10 cellular contexts compared by ENCODE assay signal in the genomic region with DNA sequence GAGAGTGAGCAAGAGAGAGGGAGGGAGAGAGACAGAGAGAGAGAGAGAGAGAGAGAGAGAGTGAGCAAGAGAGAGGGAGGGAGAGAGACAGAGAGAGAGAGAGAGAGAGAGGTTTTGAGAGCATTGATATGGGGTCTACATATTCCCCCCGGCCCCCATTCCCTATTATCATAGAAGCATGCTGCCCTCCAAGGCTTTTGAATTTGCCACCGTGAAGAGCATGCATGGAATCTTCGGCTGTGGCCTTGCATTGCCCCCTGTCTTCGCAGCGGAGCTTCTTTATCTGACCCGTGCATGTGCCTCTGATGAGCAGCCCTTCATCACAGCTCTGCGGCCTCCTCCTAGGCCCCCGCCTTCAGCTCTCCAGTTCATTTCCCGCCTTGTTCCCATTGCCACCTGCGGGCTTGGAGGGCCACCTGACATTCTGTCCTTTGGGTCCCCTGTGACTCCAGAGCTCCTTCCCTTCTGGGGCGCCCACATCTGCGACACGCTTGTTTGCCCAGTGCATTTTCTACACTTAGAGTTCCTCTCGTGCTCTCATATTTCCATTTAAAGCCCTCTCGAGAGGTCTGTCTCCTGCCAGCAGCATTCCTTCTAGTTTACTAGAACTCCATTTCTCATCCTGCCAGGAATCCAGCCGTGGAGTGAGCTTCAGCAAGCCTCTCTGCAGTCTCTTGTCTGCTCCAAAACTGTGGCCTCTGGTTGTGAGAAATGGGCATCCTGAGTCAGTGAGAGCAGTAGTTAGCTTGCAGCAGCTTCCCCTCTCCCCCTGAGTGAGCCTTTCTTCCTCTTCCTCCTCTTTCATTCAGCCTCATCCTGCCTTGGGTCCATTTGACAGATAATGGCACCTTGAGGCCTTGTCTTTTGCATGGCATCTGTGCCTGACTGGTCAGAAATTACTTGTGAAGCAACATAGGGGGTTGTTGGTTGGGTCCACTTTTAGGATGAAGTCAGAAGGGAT. TPM values are rescaled to one million over a fixed set of nuclear protein-coding genes. Genes with fewer than 3 reads are reported as not detected.
DNase-seq lines count a peak whose midpoint lies in the region; ATAC-seq and TF ChIP-seq lines count a peak whose summit lies in the region.
"Had no signal": no experiment of that assay in that cellular context is flagged by ENCODE, and none has a peak within 500 bp of the region (broad histone marks: within the 10 kb centered on the region; RNA-seq: fewer than 3 reads in every experiment).

No MANE protein-coding gene starts in this region.

- ATAC-seq in Panc1 = peak; percentile 43; the same call in 1 of the 2 replicates
- ATAC-seq in heart right ventricle = peak; percentile 49 to 86 (median 74)
- ATAC-seq in HG02798 (IDR thresholded peaks at IDR 0.05; ENCODE audit: poor library complexity, unreplicated experiment) = no peak
- no peak for ATAC-seq in HG03571 (IDR thresholded peaks at IDR 0.05; ENCODE audit: unreplicated experiment)
- no peak for ATAC-seq in body of pancreas
- no peak for ATAC-seq in GM19452 (IDR thresholded peaks at IDR 0.05; ENCODE audit: unreplicated experiment)

- DNase-seq in GM03348 (ENCODE audit: low spot score) (peak; percentile 81), Panc1 (ENCODE audit: low read depth, low spot score) (no peak), heart right ventricle (peak in 1 of 2 donors; percentile 59), body of pancreas (no peak)
- DNase-seq: activated T-cell treated with anti-CD3 and anti-CD28 coated beads, Interleukin-2, amount 50 U/mL, for 1 hour; NCI-H774 had no signal

- TF ChIP-seq CTCF in Panc1 (IDR thresholded peaks at IDR 0.05) = no peak
- TF ChIP-seq CTCF in heart right ventricle (IDR thresholded peaks at IDR 0.05) = peak in 2 of 9 donors; percentile 36
- no peak for TF ChIP-seq CTCF in body of pancreas (IDR thresholded peaks at IDR 0.05)

- no peaks in the 10 kb centered on the region for H3K9me3 ChIP-seq in Panc1 (ENCODE audit: control insufficient read depth, insufficient read depth, low read depth, low read length)
- H3K9me3 ChIP-seq in heart right ventricle = no peaks in the 10 kb centered on the region
- H3K9me3 ChIP-seq in skeletal muscle tissue (ENCODE audit: control insufficient read depth in 3 of 3, low read length in 3 of 3) = no peaks in the 10 kb centered on the region
- no peaks in the 10 kb centered on the region for H3K9me3 ChIP-seq in body of pancreas

- BruUV-seq in Panc1 (replicated peaks; lab: Mats Ljungman, UMichigan) = no TSS peak

- CTCF ChIA-PET in Panc1 (lab: Charles Lee) = no interaction called here

- H3K4me1 ChIP-seq in Panc1 (ENCODE audit: control insufficient read depth, insufficient read depth, low read length) = no peaks in the 10 kb centered on the region
- peaks cover 9 to 92% (median 43%) of the 10 kb centered on the region in 9 donors for H3K4me1 ChIP-seq in heart right ventricle
- peaks cover 26 to 40% (median 27%) of the 10 kb centered on the region in 3 donors for H3K4me1 ChIP-seq in skeletal muscle tissue (ENCODE audit: control insufficient read depth in 3 of 3, insufficient read depth in 3 of 3, low read length in 3 of 3)
- H3K4me1 ChIP-seq in body of pancreas = peaks cover 21% of the 10 kb centered on the region

- H3K27me3 ChIP-seq in Panc1 (ENCODE audit: control insufficient read depth, insufficient read depth, low read length) = no peaks in the 10 kb centered on the region
- no peaks in the 10 kb centered on the region for H3K27me3 ChIP-seq in heart right ventricle
- H3K27me3 ChIP-seq in skeletal muscle tissue (ENCODE audit: control insufficient read depth in 3 of 3, insufficient read depth in 3 of 3, low read length in 3 of 3) = no peaks in the 10 kb centered on the region
- H3K27me3 ChIP-seq in body of pancreas = no peaks in the 10 kb centered on the region

- peak overlapping the region; percentile 30 to 65 (median 45) for H3K9ac ChIP-seq in skeletal muscle tissue (ENCODE audit: low read depth in 1 of 3, low read length in 3 of 3)

- no peak overlapping the region for H3K27ac ChIP-seq in Panc1 (ENCODE audit: low read length)
- H3K27ac ChIP-seq in heart right ventricle = peak overlapping the region; percentile 70 to 87 (median 80)
- peak overlapping the region; percentile 69 for H3K27ac ChIP-seq in skeletal muscle tissue (ENCODE audit: low read depth, low read length)
- peak overlapping the region in 2 of 4 donors; percentile 26 to 34 for H3K27ac ChIP-seq in body of pancreas

- intact Hi-C loops in Panc1 (cut with micrococcal nuclease; ENCODE audit: unreplicated experiment) = no loop called here
- intact Hi-C loops in heart right ventricle (cut with DNase I) = no loop called here
- intact Hi-C loops in body of pancreas (cut with DNase I) = no loop called here

- POLR2A ChIA-PET in Panc1 (lab: Charles Lee) = no interaction called here

- H3K36me3 ChIP-seq in Panc1 (ENCODE audit: control insufficient read depth, insufficient read depth, low read length) (no peaks in the 10 kb centered on the region), heart right ventricle (peaks cover 0 to 30% (median 0%) of the 10 kb centered on the region in 9 donors), skeletal muscle tissue (ENCODE audit: control insufficient read depth in 3 of 3, insufficient read depth in 3 of 3, low read length in 3 of 3) (no peaks in the 10 kb centered on the region), body of pancreas (replicated peaks in 1 of 2; ENCODE audit: insufficient read depth in 1 of 2, low read depth in 2 of 2) (no peaks in the 10 kb centered on the region)

- H3K4me3 ChIP-seq in Panc1 (ENCODE audit: low read depth in 2 of 2, low read length in 2 of 2) (no peak overlapping the region), heart right ventricle (no peak overlapping the region), skeletal muscle tissue (ENCODE audit: low read length in 3 of 3) (peak overlapping the region in 1 of 3 donors; percentile 42), body of pancreas (no peak overlapping the region)

- no peak for TF ChIP-seq POLR2A in body of pancreas (IDR thresholded peaks at IDR 0.05)

- in situ Hi-C loops in Panc1 (cut with HindIII; ENCODE audit: low pct_unique_long_range_greater_than_20kb, low sequenced_read_pairs) = no loop called here

- 35 to 44% methylated on average over 16 of the region's 16 CpGs for WGBS in heart right ventricle, 2 donors
- WGBS in body of pancreas, 2 donors = 78 to 81% methylated on average over 16 of the region's 16 CpGs

RNA-seq across cellular contexts. Expression of a gene that starts 25.3 kb away (rescaled TPM):
- total RNA-seq in Panc1 (2021; ENCODE audit: unreplicated experiment) (90.0 TPM), heart right ventricle (100 to 1,000 TPM; 116 to 188 (median 148) TPM), skeletal muscle tissue (28.2 TPM), body of pancreas (10 to 100 TPM; 60.6 to 65.1 TPM)
- 13.9 TPM for polyA plus RNA-seq in Panc1 (2012; ENCODE audit: insufficient read length)
- 10 to 100 TPM in 1 of 2 donors, 1 to 10 TPM in 1; 8.5 to 12.9 TPM for polyA plus RNA-seq in heart right ventricle

Comparison
In these comparisons a context has a peak if more than half of its experiments do, and no peak if none do; other contexts are left out.
1. ATAC-seq: peak in Panc1 (single experiment) and heart right ventricle (8 of 8); none in HG02798 (single experiment), HG03571 (single experiment), body of pancreas (single experiment) and GM19452 (single experiment).